In genomic region chr19:5536337-5536894, GRCh38 we compare ENCODE assay signal across 9 cellular contexts. TPM values are rescaled to one million over a fixed set of nuclear protein-coding genes. Genes with fewer than 3 reads are reported as not detected.
A peak's percentile ranks its signal among the peaks of the same experiment; 100 is the strongest.
DNase-seq lines count a peak whose midpoint lies in the region; ATAC-seq and TF ChIP-seq lines count a peak whose summit lies in the region.
"Had no signal": no experiment of that assay in that cellular context is flagged by ENCODE, and none has a peak within 500 bp of the region (broad histone marks: within the 10 kb centered on the region; RNA-seq: fewer than 3 reads in every experiment).

No MANE protein-coding gene starts in this region.

- no peak for TF ChIP-seq EP300 in esophagus muscularis mucosa (IDR thresholded peaks at IDR 0.05)

- H3K27me3 Mint-ChIP-seq in neural crest cell (ENCODE audit: low read depth): no peaks in the 10 kb centered on the region
- H3K27me3 Mint-ChIP-seq in activated CD4-positive, alpha-beta T cell treated with anti-CD3 and anti-CD28 coated beads for 36 hours: peaks cover 20% of the 10 kb centered on the region

- H3K27ac Mint-ChIP-seq in neural crest cell (ENCODE audit: unreplicated experiment): peak overlapping the region; percentile 62
- H3K27ac Mint-ChIP-seq in activated CD4-positive, alpha-beta T cell treated with anti-CD3 and anti-CD28 coated beads for 36 hours: no peak overlapping the region

- H3K36me3 Mint-ChIP-seq in neural crest cell (ENCODE audit: low read depth): peaks cover 4% of the 10 kb centered on the region
- peaks cover 5% of the 10 kb centered on the region for H3K36me3 Mint-ChIP-seq in activated CD4-positive, alpha-beta T cell treated with anti-CD3 and anti-CD28 coated beads for 36 hours (ENCODE audit: low read depth)

- no peak for ATAC-seq in activated CD4-positive, alpha-beta T cell treated with anti-CD3 and anti-CD28 coated beads for 36 hours

- TF ChIP-seq CTCF in esophagus muscularis mucosa (IDR thresholded peaks at IDR 0.05) (peak in 1 of 3 experiments; percentile 5), neural crest cell (conservative IDR thresholded peaks at IDR 0.05) (no peak)

- H3K27ac ChIP-seq in esophagus muscularis mucosa (replicated peaks in 1 of 4): peak overlapping the region in 3 of 4 donors; percentile 52 to 53 (median 53)

- intact Hi-C loops in esophagus muscularis mucosa (cut with DNase I): no loop called here
- intact Hi-C loops in activated CD4-positive, alpha-beta T cell treated with anti-CD3 and anti-CD28 coated beads for 36 hours (cut with DNase I, micrococcal nuclease): no loop called here

- H3K4me1 ChIP-seq in esophagus muscularis mucosa: peaks cover 16 to 25% (median 22%) of the 10 kb centered on the region in 4 donors

- POLR2A ChIA-PET in activated CD4-positive, alpha-beta T cell treated with anti-CD3 and anti-CD28 coated beads for 36 hours (lab: Charles Lee): no interaction called here

- H3K4me3 Mint-ChIP-seq in neural crest cell: peak overlapping the region; percentile 47
- H3K4me3 Mint-ChIP-seq in activated CD4-positive, alpha-beta T cell treated with anti-CD3 and anti-CD28 coated beads for 36 hours: no peak overlapping the region

- no peak for TF ChIP-seq POLR2A in esophagus muscularis mucosa (IDR thresholded peaks at IDR 0.05; ENCODE audit: low read depth)

- no peaks in the 10 kb centered on the region for H3K36me3 ChIP-seq in esophagus muscularis mucosa

- H3K27me3 ChIP-seq in esophagus muscularis mucosa: peaks cover 0 to 31% (median 0%) of the 10 kb centered on the region in 4 donors

- H3K4me1 Mint-ChIP-seq in neural crest cell: peaks cover 24% of the 10 kb centered on the region
- H3K4me1 Mint-ChIP-seq in activated CD4-positive, alpha-beta T cell treated with anti-CD3 and anti-CD28 coated beads for 36 hours: no peaks in the 10 kb centered on the region

- DNase-seq in DMS 273 (lab: John Stamatoyannopoulos, UW; ENCODE audit: unreplicated experiment) (peak; percentile 95), NCI-H2227 treated with DMSO at 0.1 percent for 48 hours (lab: John Stamatoyannopoulos, UW) (peak; percentile 86), esophagus muscularis mucosa (ENCODE audit: extremely low spot score) (no peak), neural crest cell (ENCODE audit: low read depth, low spot score) (peak; percentile 57), RKO (ENCODE audit: low spot score) (no peak), NCI-H1694 (lab: John Stamatoyannopoulos, UW) (no peak), activated gamma-delta T cell (lab: John Stamatoyannopoulos, UW) (no peak)
- no peak for DNase-seq in activated CD4-positive, alpha-beta T cell treated with anti-CD3 and anti-CD28 coated beads for 36 hours

- 6% methylated on average over 34 of the region's 38 CpGs for WGBS in esophagus muscularis mucosa

- peaks cover 0 to 24% (median 15%) of the 10 kb centered on the region in 4 donors for H3K9me3 ChIP-seq in esophagus muscularis mucosa

- CTCF ChIA-PET in activated CD4-positive, alpha-beta T cell treated with anti-CD3 and anti-CD28 coated beads for 36 hours (lab: Charles Lee): no interaction called here

- H3K9me3 Mint-ChIP-seq in neural crest cell: peaks cover 4% of the 10 kb centered on the region
- peaks cover 12% of the 10 kb centered on the region for H3K9me3 Mint-ChIP-seq in activated CD4-positive, alpha-beta T cell treated with anti-CD3 and anti-CD28 coated beads for 36 hours (ENCODE audit: low read depth)

- peak overlapping the region; percentile 32 to 45 (median 35) for H3K4me3 ChIP-seq in esophagus muscularis mucosa

RNA-seq across cellular contexts. Expression of gene TINCR, which starts 31.3 kb away (rescaled TPM):
- 1 to 10 TPM in 1 of 4 donors, under 1 TPM in 2, not detected in 1; 0.17 to 2.9 (median 0.33) TPM for total RNA-seq in esophagus muscularis mucosa
- 0.37 and 0.55 TPM in 2 replicates for total RNA-seq in neural crest cell
- total RNA-seq in activated CD4-positive, alpha-beta T cell treated with anti-CD3 and anti-CD28 coated beads for 36 hours: under 1 TPM; 0.23 to 0.27 TPM
- total RNA-seq: endothelial cell of umbilical vein had no signal

Comparison
In these comparisons a context has a peak if more than half of its experiments do, and no peak if none do; other contexts are left out.
1. DNase-seq: peak in DMS 273 (single experiment), NCI-H2227 treated with DMSO at 0.1 percent for 48 hours (single experiment) and neural crest cell (single experiment); none in esophagus muscularis mucosa (single experiment), RKO (single experiment), activated CD4-positive, alpha-beta T cell treated with anti-CD3 and anti-CD28 coated beads for 36 hours (single experiment), NCI-H1694 (single experiment) and activated gamma-delta T cell (single experiment).